In genomic region chr2:144512421-144513272, GRCh38 we compare ENCODE assay signal across 9 cellular contexts. TPM values are rescaled to one million over a fixed set of nuclear protein-coding genes. Genes with fewer than 3 reads are reported as not detected.
DNase-seq lines count a peak whose midpoint lies in the region; ATAC-seq and TF ChIP-seq lines count a peak whose summit lies in the region.
"Had no signal": no experiment of that assay in that cellular context is flagged by ENCODE, and none has a peak within 500 bp of the region (broad histone marks: within the 10 kb centered on the region; RNA-seq: fewer than 3 reads in every experiment).

No MANE protein-coding gene starts in this region.

- peaks cover 2% of the 10 kb centered on the region for H3K36me3 Mint-ChIP-seq in IgD-negative memory B cell
- H3K36me3 Mint-ChIP-seq in natural killer cell = peaks cover 44% of the 10 kb centered on the region

- H3K9me3 Mint-ChIP-seq in IgD-negative memory B cell (peaks cover 0 to 3% (median 0%) of the 10 kb centered on the region in 3 donors), natural killer cell (peaks cover 2 to 3% of the 10 kb centered on the region in 2 donors)
- H3K9me3 Mint-ChIP-seq: activated T-cell treated with anti-CD3 and anti-CD28 coated beads, Interleukin-2, amount 50 U/mL, for 72 hours had no signal

- H3K4me3 ChIP-seq in A673 (ENCODE audit: low read depth, low read length, poor library complexity, severe bottlenecking) (peak overlapping the region; percentile 66), ectodermal cell (ENCODE audit: insufficient read depth, low read depth, low read length) (peak overlapping the region; percentile 67)

- peaks cover 4% of the 10 kb centered on the region for H3K27me3 Mint-ChIP-seq in IgD-negative memory B cell
- H3K27me3 Mint-ChIP-seq in natural killer cell (ENCODE audit: low read depth in 2 of 2) = peaks cover 7 to 9% of the 10 kb centered on the region in 2 donors

- H3K4me1 Mint-ChIP-seq in IgD-negative memory B cell = peaks cover 59 to 71% (median 70%) of the 10 kb centered on the region in 3 donors
- H3K4me1 Mint-ChIP-seq in natural killer cell = peaks cover 79% of the 10 kb centered on the region in 2 donors

- H3K27me3 ChIP-seq in A673 (replicated peaks; ENCODE audit: insufficient read depth, low read depth, low read length, poor library complexity) = no peaks in the 10 kb centered on the region
- H3K27me3 ChIP-seq in ectodermal cell (ENCODE audit: control insufficient read depth, insufficient read depth, low read length, poor library complexity, severe bottlenecking) = no peaks in the 10 kb centered on the region

- peaks cover 60% of the 10 kb centered on the region for H3K4me1 ChIP-seq in A673 (ENCODE audit: insufficient read depth, low read length, poor library complexity, severe bottlenecking)
- H3K4me1 ChIP-seq in ectodermal cell (ENCODE audit: control insufficient read depth, insufficient read depth, low read length) = peaks cover 50% of the 10 kb centered on the region

- H3K27ac Mint-ChIP-seq in IgD-negative memory B cell = peak overlapping the region; percentile 7 to 97 (median 94)
- H3K27ac Mint-ChIP-seq in natural killer cell = no peak overlapping the region

- no peak for TF ChIP-seq CTCF in A673 (conservative IDR thresholded peaks at IDR 0.05; ENCODE audit: low read depth, low read length)
- TF ChIP-seq CTCF in natural killer cell (IDR thresholded peaks at IDR 0.05) = no peak

- peak overlapping the region; percentile 98 for H3K27ac ChIP-seq in A673 (ENCODE audit: low read depth, low read length, poor library complexity, severe bottlenecking)
- peak overlapping the region; percentile 72 for H3K27ac ChIP-seq in ectodermal cell (ENCODE audit: insufficient read depth, low read depth, low read length, poor library complexity, severe bottlenecking)

- ATAC-seq in natural killer cell (no peak), HG03108 (IDR thresholded peaks at IDR 0.05; ENCODE audit: unreplicated experiment) (no peak), HG03196 (IDR thresholded peaks at IDR 0.05; ENCODE audit: unreplicated experiment) (no peak)
- ATAC-seq: activated T-cell treated with anti-CD3 and anti-CD28 coated beads, Interleukin-2, amount 50 U/mL, for 72 hours had no signal

- CTCF ChIA-PET in A673 (lab: Charles Lee) = no interaction called here

- peak overlapping the region; percentile 26 to 88 (median 80) for H3K4me3 Mint-ChIP-seq in IgD-negative memory B cell
- peak overlapping the region; percentile 95 for H3K4me3 Mint-ChIP-seq in natural killer cell

- POLR2A ChIA-PET in A673 (lab: Charles Lee; ENCODE audit: low non-redundant PET) = interaction anchor here (0.7 kb wide), 1 partner anchor 844 kb away, joined by 3 read pairs; no protein-coding TSS in a partner anchor

- H3K9me3 ChIP-seq in A673 (ENCODE audit: low read depth, low read length, poor library complexity, severe bottlenecking) (no peaks in the 10 kb centered on the region), ectodermal cell (ENCODE audit: control insufficient read depth, low read length) (no peaks in the 10 kb centered on the region)

- DNase-seq in A673 (ENCODE audit: low spot score) (peak; percentile 25), natural killer cell (no peak), amygdala (lab: John Stamatoyannopoulos, UW) (no peak), NCI-H748 treated with DMSO at 0.1 percent for 48 hours (lab: John Stamatoyannopoulos, UW) (no peak)
- DNase-seq: activated T-cell treated with anti-CD3 and anti-CD28 coated beads, Interleukin-2, amount 50 U/mL, for 72 hours had no signal

- H3K36me3 ChIP-seq in A673 (ENCODE audit: insufficient read depth, low read length, poor library complexity, severe bottlenecking) = peaks cover 38% of the 10 kb centered on the region
- H3K36me3 ChIP-seq in ectodermal cell (ENCODE audit: control insufficient read depth, insufficient read depth, low read length) = no peaks in the 10 kb centered on the region

- intact Hi-C loops in A673 (cut with micrococcal nuclease; ENCODE audit: unreplicated experiment) = loop anchor here (2.0 to 10.0 kb wide), 3 partner anchors 52 to 1802 kb away; no protein-coding TSS in a partner anchor
- intact Hi-C loops in natural killer cell (cut with micrococcal nuclease) = no loop called here

- WGBS in ectodermal cell, 2 experiments = 37 to 42% methylated on average over 9 of the region's 9 CpGs

- BruUV-seq in A673 (replicated peaks; lab: Mats Ljungman, UMichigan) = no TSS peak

RNA-seq across cellular contexts. Expression of gene ZEB2, which starts 7.3 kb away (rescaled TPM):
- total RNA-seq in A673 (2021) (146 TPM in 2 replicates), natural killer cell (1,000 to 10,000 TPM in 1 of 3 donors, 100 to 1,000 TPM in 2; 718 to 1,143 (median 944) TPM)
- polyA plus RNA-seq in IgD-negative memory B cell = 51.5 TPM
- 134 TPM for polyA plus RNA-seq in ectodermal cell (2013, experiment 1 of 4)
- polyA plus RNA-seq in ectodermal cell (2013, experiment 2 of 4) = 125 TPM
- polyA plus RNA-seq in ectodermal cell (2013, experiment 3 of 4) = 87.6 TPM
- polyA plus RNA-seq in ectodermal cell (2013, experiment 4 of 4) = 98.3 TPM

Comparison
In these comparisons a context has a peak if more than half of its experiments do, and no peak if none do; other contexts are left out.
1. H3K27ac Mint-ChIP-seq: peak in IgD-negative memory B cell (3 of 3); none in natural killer cell (0 of 2).